Comparison of ENCODE assay signal across 1 cellular context in genomic region chr22:19964701-19965386, GRCh38.
TF ChIP-seq lines count a peak whose summit lies in the region.

No MANE protein-coding gene starts in this region.

TF ChIP-seq in IMR-90, 13 proteins besides CTCF, POLR2A, EP300 and RAD21:
- TF ChIP-seq USF2 (IDR thresholded peaks at IDR 0.05; ENCODE audit: low read depth, low read length) = no peak
- no peak for TF ChIP-seq RFX5 (IDR thresholded peaks at IDR 0.05; ENCODE audit: low read depth, low read length)
- TF ChIP-seq FOS (IDR thresholded peaks at IDR 0.05; ENCODE audit: low read depth, low read length) = no peak
- no peak for TF ChIP-seq ELK1 (IDR thresholded peaks at IDR 0.05; ENCODE audit: borderline replicate concordance, low read depth, low read length)
- no peak for TF ChIP-seq CHD1 (IDR thresholded peaks at IDR 0.05; ENCODE audit: low read depth, low read length)
- TF ChIP-seq NFE2L2 (IDR thresholded peaks at IDR 0.05; ENCODE audit: low read depth, low read length) = no peak
- TF ChIP-seq CEBPB (IDR thresholded peaks at IDR 0.05; ENCODE audit: low read depth, low read length) = no peak
- TF ChIP-seq BHLHE40 (IDR thresholded peaks at IDR 0.05; ENCODE audit: low read depth, low read length) = no peak
- TF ChIP-seq RCOR1 (IDR thresholded peaks at IDR 0.05; ENCODE audit: insufficient replicate concordance, low read length) = no peak
- no peak for TF ChIP-seq MAFK (IDR thresholded peaks at IDR 0.05; ENCODE audit: low read depth, low read length)
- no peak for TF ChIP-seq MXI1 (IDR thresholded peaks at IDR 0.05; ENCODE audit: borderline replicate concordance, low read depth, low read length)
TF ChIP-seq in IMR-90: peak in this region for 0.
